In genomic region chr5:140150201-140150600, GRCh38 we compare ENCODE assay signal across 25 cellular contexts.
"Had no signal": no experiment of that assay in that cellular context is flagged by ENCODE, and none has a peak within 500 bp of the region (broad histone marks: within the 10 kb centered on the region; RNA-seq: fewer than 3 reads in every experiment).

No MANE protein-coding gene starts in this region.

- H3K27ac Mint-ChIP-seq: effector memory CD8-positive, alpha-beta T cell; immature natural killer cell; memory B cell; mesothelial cell of epicardium; nephron; neural progenitor cell; stimulated activated naive CD8-positive, alpha-beta T cell treated with anti-CD3 and anti-CD28 coated beads, Interleukin-15, amount 100 ng/mL, for 72 hours had no signal

- DNase-seq: cortex of kidney; effector memory CD8-positive, alpha-beta T cell; hypothalamus; immature natural killer cell; mucosa of descending colon; naive thymus-derived CD4-positive, alpha-beta T cell; nucleus accumbens; stimulated activated CD4-positive, alpha-beta T cell treated with anti-CD3 and anti-CD28 coated beads, Interleukin-12 subunit alpha, Interleukin-12 subunit beta, amount 100 ng/mL, for 4 hours; stimulated activated CD4-positive, alpha-beta T cell treated with anti-CD3 and anti-CD28 coated beads, Interleukin-1b, Interleukin-23, amount 100 ng/mL, for 48 hours; stimulated activated CD4-positive, alpha-beta T cell treated with anti-CD3 and anti-CD28 coated beads, Interleukin-4, amount 100 ng/mL, for 1 hour; stimulated activated CD8-positive, alpha-beta memory T cell treated with anti-CD3 and anti-CD28 coated beads, Interleukin-4, amount 100 ng/mL, for 48 hours; stimulated activated naive CD4-positive, alpha-beta T cell; stimulated activated naive CD8-positive, alpha-beta T cell treated with anti-CD3 and anti-CD28 coated beads, Interleukin-15, amount 100 ng/mL, for 72 hours; trophoblast cell had no signal

- H3K9ac ChIP-seq: neural progenitor cell had no signal

- ATAC-seq: effector memory CD8-positive, alpha-beta T cell; mucosa of descending colon; naive thymus-derived CD4-positive, alpha-beta T cell; sciatic nerve; stimulated activated naive CD8-positive, alpha-beta T cell treated with anti-CD3 and anti-CD28 coated beads, Interleukin-15, amount 100 ng/mL, for 72 hours had no signal

- H3K27me3 ChIP-seq: right atrium auricular region, suprapubic skin, vagina had no signal

- H3K36me3 ChIP-seq: neural progenitor cell, prostate gland, right atrium auricular region, suprapubic skin, vagina had no signal

- H3K4me3 ChIP-seq: lung, mucosa of descending colon, neural progenitor cell, prostate gland, right atrium auricular region, smooth muscle cell, suprapubic skin, vagina had no signal

- H3K4me3 Mint-ChIP-seq: effector memory CD8-positive, alpha-beta T cell; immature natural killer cell; memory B cell; mesothelial cell of epicardium; naive thymus-derived CD4-positive, alpha-beta T cell; nephron; neural progenitor cell; stimulated activated naive CD8-positive, alpha-beta T cell treated with anti-CD3 and anti-CD28 coated beads, Interleukin-15, amount 100 ng/mL, for 72 hours had no signal

- H3K9me3 ChIP-seq: mucosa of descending colon, prostate gland, right atrium auricular region, suprapubic skin, vagina had no signal

- H3K4me1 Mint-ChIP-seq: nephron had no signal

- H3K36me3 Mint-ChIP-seq: memory B cell, mesothelial cell of epicardium, neural progenitor cell had no signal

- H3K27ac ChIP-seq: neural progenitor cell, prostate gland, right atrium auricular region, suprapubic skin, vagina had no signal

- H3K4me2 ChIP-seq: neural progenitor cell, smooth muscle cell had no signal
